ENCODE assay signal across 1 cellular context in the genomic region with DNA sequence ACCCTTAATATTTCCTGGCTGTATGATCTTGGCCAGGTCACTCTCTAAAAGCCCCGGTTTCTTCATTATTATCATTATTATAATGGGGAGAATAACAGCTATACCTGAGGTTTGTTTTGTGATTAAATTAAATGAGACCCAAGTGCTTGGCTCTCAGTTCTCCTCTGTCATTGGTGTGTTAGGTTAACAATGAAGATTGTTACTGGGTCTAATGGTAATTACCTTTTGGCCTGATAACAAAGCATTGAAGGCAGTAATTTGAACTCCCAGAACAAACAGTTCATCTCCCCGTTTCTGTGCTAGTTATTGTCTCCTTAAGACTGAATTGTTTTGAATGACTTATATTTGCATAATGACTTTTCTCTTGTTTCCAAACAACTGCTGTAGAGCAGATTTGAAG.
TF ChIP-seq lines count a peak whose summit lies in the region.

No MANE protein-coding gene starts in this region.

TF ChIP-seq in GM23338, 12 proteins besides CTCF, POLR2A, EP300 and RAD21 (continued from another document):
- TF ChIP-seq, protein P1, sequence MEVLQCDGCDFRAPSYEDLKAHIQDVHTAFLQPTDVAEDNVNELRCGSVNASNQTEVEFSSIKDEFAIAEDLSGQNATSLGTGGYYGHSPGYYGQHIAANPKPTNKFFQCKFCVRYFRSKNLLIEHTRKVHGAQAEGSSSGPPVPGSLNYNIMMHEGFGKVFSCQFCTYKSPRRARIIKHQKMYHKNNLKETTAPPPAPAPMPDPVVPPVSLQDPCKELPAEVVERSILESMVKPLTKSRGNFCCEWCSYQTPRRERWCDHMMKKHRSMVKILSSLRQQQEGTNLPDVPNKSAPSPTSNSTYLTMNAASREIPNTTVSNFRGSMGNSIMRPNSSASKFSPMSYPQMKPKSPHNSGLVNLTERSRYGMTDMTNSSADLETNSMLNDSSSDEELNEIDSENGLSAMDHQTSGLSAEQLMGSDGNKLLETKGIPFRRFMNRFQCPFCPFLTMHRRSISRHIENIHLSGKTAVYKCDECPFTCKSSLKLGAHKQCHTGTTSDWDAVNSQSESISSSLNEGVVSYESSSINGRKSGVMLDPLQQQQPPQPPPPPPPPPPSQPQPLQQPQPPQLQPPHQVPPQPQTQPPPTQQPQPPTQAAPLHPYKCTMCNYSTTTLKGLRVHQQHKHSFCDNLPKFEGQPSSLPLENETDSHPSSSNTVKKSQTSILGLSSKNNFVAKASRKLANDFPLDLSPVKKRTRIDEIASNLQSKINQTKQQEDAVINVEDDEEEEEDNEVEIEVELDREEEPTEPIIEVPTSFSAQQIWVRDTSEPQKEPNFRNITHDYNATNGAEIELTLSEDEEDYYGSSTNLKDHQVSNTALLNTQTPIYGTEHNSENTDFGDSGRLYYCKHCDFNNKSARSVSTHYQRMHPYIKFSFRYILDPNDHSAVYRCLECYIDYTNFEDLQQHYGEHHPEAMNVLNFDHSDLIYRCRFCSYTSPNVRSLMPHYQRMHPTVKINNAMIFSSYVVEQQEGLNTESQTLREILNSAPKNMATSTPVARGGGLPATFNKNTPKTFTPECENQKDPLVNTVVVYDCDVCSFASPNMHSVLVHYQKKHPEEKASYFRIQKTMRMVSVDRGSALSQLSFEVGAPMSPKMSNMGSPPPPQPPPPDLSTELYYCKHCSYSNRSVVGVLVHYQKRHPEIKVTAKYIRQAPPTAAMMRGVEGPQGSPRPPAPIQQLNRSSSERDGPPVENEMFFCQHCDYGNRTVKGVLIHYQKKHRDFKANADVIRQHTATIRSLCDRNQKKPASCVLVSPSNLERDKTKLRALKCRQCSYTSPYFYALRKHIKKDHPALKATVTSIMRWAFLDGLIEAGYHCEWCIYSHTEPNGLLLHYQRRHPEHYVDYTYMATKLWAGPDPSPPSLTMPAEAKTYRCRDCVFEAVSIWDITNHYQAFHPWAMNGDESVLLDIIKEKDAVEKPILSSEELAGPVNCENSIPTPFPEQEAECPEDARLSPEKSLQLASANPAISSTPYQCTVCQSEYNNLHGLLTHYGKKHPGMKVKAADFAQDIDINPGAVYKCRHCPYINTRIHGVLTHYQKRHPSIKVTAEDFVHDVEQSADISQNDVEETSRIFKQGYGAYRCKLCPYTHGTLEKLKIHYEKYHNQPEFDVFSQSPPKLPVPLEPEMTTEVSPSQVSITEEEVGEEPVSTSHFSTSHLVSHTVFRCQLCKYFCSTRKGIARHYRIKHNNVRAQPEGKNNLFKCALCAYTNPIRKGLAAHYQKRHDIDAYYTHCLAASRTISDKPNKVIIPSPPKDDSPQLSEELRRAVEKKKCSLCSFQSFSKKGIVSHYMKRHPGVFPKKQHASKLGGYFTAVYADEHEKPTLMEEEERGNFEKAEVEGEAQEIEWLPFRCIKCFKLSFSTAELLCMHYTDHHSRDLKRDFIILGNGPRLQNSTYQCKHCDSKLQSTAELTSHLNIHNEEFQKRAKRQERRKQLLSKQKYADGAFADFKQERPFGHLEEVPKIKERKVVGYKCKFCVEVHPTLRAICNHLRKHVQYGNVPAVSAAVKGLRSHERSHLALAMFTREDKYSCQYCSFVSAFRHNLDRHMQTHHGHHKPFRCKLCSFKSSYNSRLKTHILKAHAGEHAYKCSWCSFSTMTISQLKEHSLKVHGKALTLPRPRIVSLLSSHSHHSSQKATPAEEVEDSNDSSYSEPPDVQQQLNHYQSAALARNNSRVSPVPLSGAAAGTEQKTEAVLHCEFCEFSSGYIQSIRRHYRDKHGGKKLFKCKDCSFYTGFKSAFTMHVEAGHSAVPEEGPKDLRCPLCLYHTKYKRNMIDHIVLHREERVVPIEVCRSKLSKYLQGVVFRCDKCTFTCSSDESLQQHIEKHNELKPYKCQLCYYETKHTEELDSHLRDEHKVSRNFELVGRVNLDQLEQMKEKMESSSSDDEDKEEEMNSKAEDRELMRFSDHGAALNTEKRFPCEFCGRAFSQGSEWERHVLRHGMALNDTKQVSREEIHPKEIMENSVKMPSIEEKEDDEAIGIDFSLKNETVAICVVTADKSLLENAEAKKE (CRISPR knock-in tag; IDR thresholded peaks at IDR 0.05): no peak
- TF ChIP-seq CREB1 (CRISPR knock-in tag; IDR thresholded peaks at IDR 0.05; ENCODE audit: low read depth): no peak
- TF ChIP-seq, protein P2, sequence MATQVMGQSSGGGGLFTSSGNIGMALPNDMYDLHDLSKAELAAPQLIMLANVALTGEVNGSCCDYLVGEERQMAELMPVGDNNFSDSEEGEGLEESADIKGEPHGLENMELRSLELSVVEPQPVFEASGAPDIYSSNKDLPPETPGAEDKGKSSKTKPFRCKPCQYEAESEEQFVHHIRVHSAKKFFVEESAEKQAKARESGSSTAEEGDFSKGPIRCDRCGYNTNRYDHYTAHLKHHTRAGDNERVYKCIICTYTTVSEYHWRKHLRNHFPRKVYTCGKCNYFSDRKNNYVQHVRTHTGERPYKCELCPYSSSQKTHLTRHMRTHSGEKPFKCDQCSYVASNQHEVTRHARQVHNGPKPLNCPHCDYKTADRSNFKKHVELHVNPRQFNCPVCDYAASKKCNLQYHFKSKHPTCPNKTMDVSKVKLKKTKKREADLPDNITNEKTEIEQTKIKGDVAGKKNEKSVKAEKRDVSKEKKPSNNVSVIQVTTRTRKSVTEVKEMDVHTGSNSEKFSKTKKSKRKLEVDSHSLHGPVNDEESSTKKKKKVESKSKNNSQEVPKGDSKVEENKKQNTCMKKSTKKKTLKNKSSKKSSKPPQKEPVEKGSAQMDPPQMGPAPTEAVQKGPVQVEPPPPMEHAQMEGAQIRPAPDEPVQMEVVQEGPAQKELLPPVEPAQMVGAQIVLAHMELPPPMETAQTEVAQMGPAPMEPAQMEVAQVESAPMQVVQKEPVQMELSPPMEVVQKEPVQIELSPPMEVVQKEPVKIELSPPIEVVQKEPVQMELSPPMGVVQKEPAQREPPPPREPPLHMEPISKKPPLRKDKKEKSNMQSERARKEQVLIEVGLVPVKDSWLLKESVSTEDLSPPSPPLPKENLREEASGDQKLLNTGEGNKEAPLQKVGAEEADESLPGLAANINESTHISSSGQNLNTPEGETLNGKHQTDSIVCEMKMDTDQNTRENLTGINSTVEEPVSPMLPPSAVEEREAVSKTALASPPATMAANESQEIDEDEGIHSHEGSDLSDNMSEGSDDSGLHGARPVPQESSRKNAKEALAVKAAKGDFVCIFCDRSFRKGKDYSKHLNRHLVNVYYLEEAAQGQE (IDR thresholded peaks at IDR 0.05; ENCODE audit: unreplicated experiment): no peak
- TF ChIP-seq ZNF331 (CRISPR knock-in tag; IDR thresholded peaks at IDR 0.05; ENCODE audit: low read depth): no peak
- no peak for TF ChIP-seq NANOG (IDR thresholded peaks at IDR 0.05; ENCODE audit: borderline replicate concordance)
- no peak for TF ChIP-seq POLR2AphosphoS5 (IDR thresholded peaks at IDR 0.05; ENCODE audit: low read depth)
- no peak for TF ChIP-seq JUNB (IDR thresholded peaks at IDR 0.05; ENCODE audit: unreplicated experiment)
- no peak for TF ChIP-seq EZH2phosphoT487 (IDR thresholded peaks at IDR 0.05; ENCODE audit: unreplicated experiment)
- TF ChIP-seq EZH2 (IDR thresholded peaks at IDR 0.05; ENCODE audit: low read depth, unreplicated experiment): no peak
- no peak for TF ChIP-seq STAT1 (IDR thresholded peaks at IDR 0.05; ENCODE audit: unreplicated experiment)
- TF ChIP-seq ZNF114 (CRISPR knock-in tag; IDR thresholded peaks at IDR 0.05): no peak
TF ChIP-seq in GM23338: peak in this region for 0.
